ENCODE assay signal across 8 cellular contexts in genomic region chr16:30957456-30958163, GRCh38. TPM values are rescaled to one million over a fixed set of nuclear protein-coding genes. Genes with fewer than 3 reads are reported as not detected.
DNase-seq lines count a peak whose midpoint lies in the region; ATAC-seq, FAIRE-seq and TF ChIP-seq lines count a peak whose summit lies in the region.

Gene SETD1A, plus strand, starts transcription at chr16:30957754. Its CDS starts 978 bp downstream, at chr16:30958732.

- H3K4me3 Mint-ChIP-seq in Caco-2 (ENCODE audit: unreplicated experiment) = peak within 1 kb of the TSS; percentile 87
- H3K4me3 Mint-ChIP-seq in activated CD8-positive, alpha-beta memory T cell treated with anti-CD3 and anti-CD28 coated beads, Interleukin-2, amount 10 ng/mL, durations not matched to agents 7 days and 5 days = peak within 1 kb of the TSS; percentile 89

- H2BK5ac ChIP-seq in H1 (ENCODE audit: low read depth, low read length) (peak within 1 kb of the TSS; percentile 96), mesendoderm (ENCODE audit: low read length) (peak within 1 kb of the TSS; percentile 98)

- peaks cover 9% of the 10 kb centered on the region for H3K79me1 ChIP-seq in H1 (ENCODE audit: low read depth, low read length)
- H3K79me1 ChIP-seq in mesendoderm (ENCODE audit: low read length) = peaks cover 11% of the 10 kb centered on the region

- peak within 1 kb of the TSS; percentile 98 for H2AFZ ChIP-seq in H1 (ENCODE audit: low read length)

- peak; percentile 72 for ATAC-seq in GM21423 (IDR thresholded peaks at IDR 0.05; ENCODE audit: unreplicated experiment)
- ATAC-seq in activated CD8-positive, alpha-beta memory T cell treated with anti-CD3 and anti-CD28 coated beads, Interleukin-2, amount 10 ng/mL, durations not matched to agents 7 days and 5 days = peak; percentile 90

- H2BK120ac ChIP-seq in H1 (replicated peaks; ENCODE audit: low read depth, low read length) = no peak within 1 kb of the TSS
- H2BK120ac ChIP-seq in mesendoderm (ENCODE audit: low read depth, low read length) = no peak within 1 kb of the TSS

- peaks cover 0 to 17% of the 10 kb centered on the region in 2 experiments; a peak in 3 of 4 replicates for H3K79me2 ChIP-seq in H1 (ENCODE audit: control insufficient read depth in 1 of 2, insufficient read depth in 2 of 2, low read length in 2 of 2)
- H3K79me2 ChIP-seq in mesendoderm (ENCODE audit: control insufficient read depth, insufficient read depth, low read length) = peaks cover 10% of the 10 kb centered on the region

- H4K5ac ChIP-seq in H1 (ENCODE audit: insufficient read length, low read depth, low read length) = peak within 1 kb of the TSS; percentile 85
- H4K5ac ChIP-seq in mesendoderm (ENCODE audit: low read length) = peak within 1 kb of the TSS; percentile 97

- POLR2A ChIA-PET in Caco-2 (lab: Charles Lee) = interaction anchor here (0.6 kb wide), 1 partner anchor 154 kb away, joined by 6 read pairs; no protein-coding TSS in a partner anchor
- POLR2A ChIA-PET in H1 (lab: Charles Lee; ENCODE audit: partially characterized antibody) = interaction anchor here (0.5 to 2.9 kb wide), 13 partner anchors 8 to 464 kb away, joined by 3 to 25 read pairs (median 3); partner anchors contain the start of genes ORAI3, ZNF646 and ZNF668

- peak within 1 kb of the TSS; percentile 89 for H3K18ac ChIP-seq in H1 (ENCODE audit: extremely low read depth, low read length)
- peak within 1 kb of the TSS; percentile 95 for H3K18ac ChIP-seq in mesendoderm (ENCODE audit: low read length)

- H3K23ac ChIP-seq in H1 (ENCODE audit: insufficient read length) = no peak within 1 kb of the TSS
- H3K23ac ChIP-seq in mesendoderm (ENCODE audit: low read length) = no peak within 1 kb of the TSS

- H3K4ac ChIP-seq in H1 (replicated peaks; ENCODE audit: insufficient read length, low read depth, low read length) (peak within 1 kb of the TSS; percentile 86), mesendoderm (ENCODE audit: low read depth, low read length) (peak within 1 kb of the TSS; percentile 91)

- no peaks in the 10 kb centered on the region for H3K9me3 ChIP-seq in Caco-2
- H3K9me3 ChIP-seq in HUES48 (ENCODE audit: control insufficient read depth, insufficient read depth, low read length) = no peaks in the 10 kb centered on the region
- no peaks in the 10 kb centered on the region for H3K9me3 ChIP-seq in H1 (ENCODE audit: insufficient read depth in 2 of 2, low read depth in 1 of 2, low read length in 1 of 2)

- no peaks in the 10 kb centered on the region for H3K27me3 ChIP-seq in Caco-2 (replicated peaks; ENCODE audit: control insufficient read depth, insufficient read depth, low read length)
- H3K27me3 ChIP-seq in HUES48 (ENCODE audit: control insufficient read depth, insufficient read depth, low read length) = no peaks in the 10 kb centered on the region
- H3K27me3 ChIP-seq in H1 (replicated peaks in 1 of 4; ENCODE audit: control insufficient read depth in 3 of 4, extremely low read depth in 1 of 4, insufficient read depth in 3 of 4, low read length in 3 of 4) = no peaks in the 10 kb centered on the region
- no peaks in the 10 kb centered on the region for H3K27me3 ChIP-seq in mesendoderm (ENCODE audit: insufficient read depth, low read length, poor library complexity)

- H3K36me3 ChIP-seq in Caco-2 (ENCODE audit: control insufficient read depth, insufficient read depth, low read length) = peaks cover 6% of the 10 kb centered on the region; the same call in 1 of the 2 replicates
- peaks cover 38% of the 10 kb centered on the region for H3K36me3 ChIP-seq in HUES48 (ENCODE audit: control insufficient read depth, insufficient read depth, low read length)
- peaks cover 24 to 33% (median 30%) of the 10 kb centered on the region in 4 experiments for H3K36me3 ChIP-seq in H1 (ENCODE audit: control insufficient read depth in 2 of 4, insufficient read depth in 4 of 4, low read length in 3 of 4)
- H3K36me3 ChIP-seq in mesendoderm (ENCODE audit: control insufficient read depth, insufficient read depth, low read length) = peaks cover 13% of the 10 kb centered on the region

- H2BK12ac ChIP-seq in H1 (ENCODE audit: low read depth, low read length) = peak within 1 kb of the TSS; percentile 71; the same call in 1 of the 2 replicates

- H3K56ac ChIP-seq in H1 (replicated peaks; ENCODE audit: insufficient read length, low read depth, low read length) (peak within 1 kb of the TSS; percentile 90), mesendoderm (ENCODE audit: low read length) (peak within 1 kb of the TSS; percentile 96)

- H3K27me3 Mint-ChIP-seq in Caco-2 (ENCODE audit: insufficient read depth, unreplicated experiment) = no peaks in the 10 kb centered on the region
- H3K27me3 Mint-ChIP-seq in activated CD8-positive, alpha-beta memory T cell treated with anti-CD3 and anti-CD28 coated beads, Interleukin-2, amount 10 ng/mL, durations not matched to agents 7 days and 5 days = no peaks in the 10 kb centered on the region

- peak within 1 kb of the TSS; percentile 100 for H4K8ac ChIP-seq in H1 (ENCODE audit: extremely low read depth, insufficient read depth, low read length)
- peak within 1 kb of the TSS; percentile 69 for H4K8ac ChIP-seq in mesendoderm (ENCODE audit: low read depth, low read length)

- TF ChIP-seq EP300 in H1 (IDR thresholded peaks at IDR 0.05; ENCODE audit: borderline replicate concordance in 1 of 2, low read depth in 2 of 2, low read length in 2 of 2) = peak in 1 of 2 experiments; percentile 98; a peak in 1 of 3 replicates

- H3K9me3 Mint-ChIP-seq in Caco-2 (ENCODE audit: unreplicated experiment) = no peaks in the 10 kb centered on the region
- H3K9me3 Mint-ChIP-seq in activated CD8-positive, alpha-beta memory T cell treated with anti-CD3 and anti-CD28 coated beads, Interleukin-2, amount 10 ng/mL, durations not matched to agents 7 days and 5 days (ENCODE audit: low read depth) = no peaks in the 10 kb centered on the region

- H3K4me1 ChIP-seq in Caco-2 = no peaks in the 10 kb centered on the region; the same call in 1 of the 2 replicates
- no peaks in the 10 kb centered on the region for H3K4me1 ChIP-seq in HUES48 (ENCODE audit: control insufficient read depth, insufficient read depth, low read length)
- H3K4me1 ChIP-seq in H1 (replicated peaks in 1 of 4; ENCODE audit: control insufficient read depth in 3 of 4, insufficient read depth in 4 of 4, low read length in 3 of 4) = peaks cover 0 to 9% (median 2%) of the 10 kb centered on the region in 4 experiments; a peak in 3 of 7 replicates
- H3K4me1 ChIP-seq in mesendoderm (ENCODE audit: control insufficient read depth, low read depth, low read length) = peaks cover 2% of the 10 kb centered on the region

- peak within 1 kb of the TSS; percentile 100 for H3K9ac ChIP-seq in HUES48 (ENCODE audit: low read depth, low read length)
- peak within 1 kb of the TSS; percentile 92 to 100 (median 98) for H3K9ac ChIP-seq in H1 (replicated peaks in 1 of 4; ENCODE audit: extremely low read depth in 1 of 4, low read depth in 3 of 4, low read length in 3 of 4)
- peak within 1 kb of the TSS; percentile 89 for H3K9ac ChIP-seq in mesendoderm (ENCODE audit: low read length)

- H3K27ac Mint-ChIP-seq in Caco-2 (ENCODE audit: unreplicated experiment) = peak within 1 kb of the TSS; percentile 95
- H3K27ac Mint-ChIP-seq in activated CD8-positive, alpha-beta memory T cell treated with anti-CD3 and anti-CD28 coated beads, Interleukin-2, amount 10 ng/mL, durations not matched to agents 7 days and 5 days = peak within 1 kb of the TSS; percentile 99

- H2BK20ac ChIP-seq in H1 (ENCODE audit: low read length) = no peak within 1 kb of the TSS; the same call in 1 of the 2 replicates

- FAIRE-seq in H1 (lab: Jason Lieb, UNC) = no peak

- peak within 1 kb of the TSS; percentile 95 for H3K4me3 ChIP-seq in Caco-2 (ENCODE audit: low read depth, low read length)
- peak within 1 kb of the TSS; percentile 92 for H3K4me3 ChIP-seq in HUES48 (ENCODE audit: low read depth, low read length)
- H3K4me3 ChIP-seq in H1 (ENCODE audit: extremely low read depth in 1 of 4, insufficient read depth in 2 of 4, low read depth in 3 of 4, low read length in 4 of 4) = peak within 1 kb of the TSS; percentile 60 to 96 (median 90)
- peak within 1 kb of the TSS; percentile 84 for H3K4me3 ChIP-seq in mesendoderm (ENCODE audit: low read length)

- H2AK5ac ChIP-seq in H1 (ENCODE audit: low read depth, low read length) = no peak within 1 kb of the TSS; the same call in 1 of the 2 replicates
- H2AK5ac ChIP-seq in mesendoderm (ENCODE audit: low read length) = no peak within 1 kb of the TSS

- H2BK15ac ChIP-seq in H1 (ENCODE audit: low read length) (no peak within 1 kb of the TSS; the same call in 1 of the 2 replicates), mesendoderm (replicated peaks; ENCODE audit: low read depth) (no peak within 1 kb of the TSS)

- H3K36me3 Mint-ChIP-seq in Caco-2 (ENCODE audit: insufficient read depth, unreplicated experiment) = peaks cover 61% of the 10 kb centered on the region
- peaks cover 24% of the 10 kb centered on the region for H3K36me3 Mint-ChIP-seq in activated CD8-positive, alpha-beta memory T cell treated with anti-CD3 and anti-CD28 coated beads, Interleukin-2, amount 10 ng/mL, durations not matched to agents 7 days and 5 days

- peak in 1 of 2 experiments; percentile 54; a peak in 1 of 3 replicates for TF ChIP-seq POLR2A in H1 (IDR thresholded peaks at IDR 0.05; ENCODE audit: control extremely low read depth in 1 of 2, low read depth in 2 of 2, low read length in 2 of 2)

- H3K4me2 ChIP-seq in H1 (ENCODE audit: insufficient read depth in 1 of 2, low read depth in 2 of 2, low read length in 2 of 2) (peak within 1 kb of the TSS; percentile 54 to 81), mesendoderm (ENCODE audit: low read length) (peak within 1 kb of the TSS; percentile 89)

- TF ChIP-seq RAD21 in H1 (IDR thresholded peaks at IDR 0.05 in 1 of 2, conservative IDR thresholded peaks at IDR 0.05 in 1 of 2; ENCODE audit: low read depth in 2 of 2, low read length in 2 of 2) = no peak

- H3K4me1 Mint-ChIP-seq in Caco-2 (ENCODE audit: low read depth, unreplicated experiment) = peaks cover 13% of the 10 kb centered on the region
- H3K4me1 Mint-ChIP-seq in activated CD8-positive, alpha-beta memory T cell treated with anti-CD3 and anti-CD28 coated beads, Interleukin-2, amount 10 ng/mL, durations not matched to agents 7 days and 5 days = peaks cover 33% of the 10 kb centered on the region

- CTCF ChIA-PET in Caco-2 (lab: Charles Lee) = no interaction called here
- CTCF ChIA-PET in activated CD8-positive, alpha-beta memory T cell treated with anti-CD3 and anti-CD28 coated beads, Interleukin-2, amount 10 ng/mL, durations not matched to agents 7 days and 5 days (lab: Charles Lee) = interaction anchor here (0.9 kb wide), 1 partner anchor 16 kb away, joined by 3 read pairs; no protein-coding TSS in a partner anchor
- CTCF ChIA-PET in H1 (lab: Charles Lee; ENCODE audit: partially characterized antibody) = no interaction called here

- TF ChIP-seq CTCF in Caco-2 (IDR thresholded peaks at IDR 0.05; ENCODE audit: insufficient read depth in 1 of 2, low read depth in 1 of 2, low read length in 1 of 2, severe bottlenecking in 1 of 2, unreplicated experiment in 1 of 2) = no peak
- TF ChIP-seq CTCF in H1 (IDR thresholded peaks at IDR 0.05; ENCODE audit: control extremely low read depth in 1 of 3, insufficient read depth in 1 of 3, low read depth in 1 of 3, low read length in 3 of 3) = no peak

- DNase-seq in Caco-2 = peak; percentile 93 to 94
- DNase-seq in NOMO-1 treated with dmso at 0.1 percent for 144 hours (lab: John Stamatoyannopoulos, UW; ENCODE audit: unreplicated experiment) = peak; percentile 89
- DNase-seq in activated CD8-positive, alpha-beta memory T cell treated with anti-CD3 and anti-CD28 coated beads, Interleukin-2, amount 10 ng/mL, durations not matched to agents 7 days and 5 days = peak; percentile 98
- peak in 1 of 2 experiments; percentile 96 for DNase-seq in H1 (ENCODE audit: low read depth in 1 of 2, low spot score in 2 of 2)
- peak; percentile 97 for DNase-seq in mesendoderm
- DNase-seq in stimulated activated CD8-positive, alpha-beta memory T cell treated with anti-CD3 and anti-CD28 coated beads, Interleukin-12 subunit alpha, Interleukin-12 subunit beta, amount 100 ng/mL, for 24 hours (ENCODE audit: extremely low read depth) = peak; percentile 98

- H3K27ac ChIP-seq in HUES48 (ENCODE audit: low read depth, low read length) (peak within 1 kb of the TSS; percentile 99), H1 (ENCODE audit: low read depth, low read length) (peak within 1 kb of the TSS; percentile 100), mesendoderm (ENCODE audit: low read depth, low read length) (peak within 1 kb of the TSS; percentile 96)

- H4K20me1 ChIP-seq in H1 (replicated peaks in 1 of 2; ENCODE audit: control insufficient read depth in 1 of 2, insufficient read depth in 2 of 2, low read length in 2 of 2) = peaks cover 12 to 18% of the 10 kb centered on the region in 2 experiments

- 1% methylated on average over 34 of the region's 85 CpGs; no CpG with 5 or more reads in 1 of the 2 experiments for WGBS in H1 (ENCODE audit: extremely low coverage in 1 of 2, insufficient coverage in 1 of 2, insufficient read length in 1 of 2, insufficient replicate concordance in 2 of 2, low coverage in 1 of 2, low lambda C conversion rate in 2 of 2, missing lambda C conversion rate in 1 of 2), 2 experiments
- no CpG with 5 or more reads among the region's 85 CpGs for WGBS in mesendoderm (ENCODE audit: extremely low coverage, insufficient coverage, low lambda C conversion rate)

- H3K14ac ChIP-seq in H1 (ENCODE audit: insufficient read length) = no peak within 1 kb of the TSS

- no peaks in the 10 kb centered on the region; the same call in 1 of the 2 replicates for H3K23me2 ChIP-seq in H1 (ENCODE audit: low read depth, low read length)

- intact Hi-C loops in Caco-2 (cut with micrococcal nuclease; ENCODE audit: unreplicated experiment) = loop anchor here (1.0 kb wide), 1 partner anchor 185 kb away; no protein-coding TSS in a partner anchor

- peak within 1 kb of the TSS; percentile 92 for H4K91ac ChIP-seq in H1 (replicated peaks; ENCODE audit: insufficient read length, low read length)

- BruUV-seq in Caco-2 (replicated peaks; lab: Mats Ljungman, UMichigan) = no TSS peak

RNA-seq across cellular contexts. Expression of gene SETD1A, which starts in this region (rescaled TPM):
- 21.5 and 26.3 TPM in 2 replicates for total RNA-seq in Caco-2 (2022)
- 10 to 100 TPM; 23.9 to 26.4 TPM for total RNA-seq in activated CD8-positive, alpha-beta memory T cell treated with anti-CD3 and anti-CD28 coated beads, Interleukin-2, amount 10 ng/mL, durations not matched to agents 7 days and 5 days
- 29.0 and 29.6 TPM in 2 replicates for total RNA-seq in H1 (2021; fragmentation: NEBNext Ultra II Directional; extraction: Animal tissue kit (Norgen Biotek cat#: 25700))
- polyA plus RNA-seq in H1 (2011; rRNA removed) = 4.8 and 8.3 TPM in 2 replicates
- polyA plus RNA-seq in H1 (2011; cell fraction: cytosol; rRNA removed) = 3.2 TPM
- polyA plus RNA-seq in H1 (2011; cell fraction: nucleus; rRNA removed) = 20.7 TPM
- 23.3 to 31.8 TPM (median 27.5 TPM) in 4 replicates for polyA plus RNA-seq in H1 (2012, experiment 1 of 2)
- polyA plus RNA-seq in H1 (2012, experiment 2 of 2) = 13.9 TPM
- 18.4 TPM for polyA plus RNA-seq in H1 (2013, experiment 1 of 2)
- 18.0 TPM for polyA plus RNA-seq in H1 (2013, experiment 2 of 2)
- 3.2 and 4.1 TPM in 2 replicates for polyA minus RNA-seq in H1 (2011; rRNA and poly(A)+ RNA removed)
- polyA minus RNA-seq in H1 (2011; cell fraction: cytosol; rRNA and poly(A)+ RNA removed) = 8.7 TPM
- 9.1 TPM for polyA minus RNA-seq in H1 (2011; cell fraction: nucleus; rRNA and poly(A)+ RNA removed)
- 27.7 TPM for polyA plus RNA-seq in mesendoderm (2013, experiment 1 of 2)
- 25.3 TPM for polyA plus RNA-seq in mesendoderm (2013, experiment 2 of 2)
